ENCODE assay signal across 20 cellular contexts in genomic region chr6:142679907-142680306, GRCh38.
"Had no signal": no experiment of that assay in that cellular context is flagged by ENCODE, and none has a peak within 500 bp of the region (broad histone marks: within the 10 kb centered on the region; RNA-seq: fewer than 3 reads in every experiment).

No MANE protein-coding gene starts in this region.

- H3K36me3 Mint-ChIP-seq: mesothelial cell of epicardium, natural killer cell, neural progenitor cell had no signal

- H3K4me3 Mint-ChIP-seq: mesothelial cell of epicardium, natural killer cell, neural progenitor cell had no signal

- DNase-seq: activated effector memory CD4-positive, alpha-beta T cell treated with Interleukin-2 at 50 U/mL for 16 hours; activated naive CD4-positive, alpha-beta T cell treated with Interleukin-2 at 50 U/mL for 16 hours; activated T-cell treated with anti-CD3 and anti-CD28 coated beads for 4 hours; brain microvascular endothelial cell; gastrocnemius medialis; glutamatergic neuron; islet precursor cell; natural killer cell; T-helper 9 cell; thyroid gland; upper lobe of left lung had no signal

- ATAC-seq: gastrocnemius medialis, natural killer cell had no signal

- H3K27ac Mint-ChIP-seq: activated T-cell treated with anti-CD3 and anti-CD28 coated beads, Interleukin-2, amount 50 U/mL, for 72 hours; mesothelial cell of epicardium; natural killer cell; neural progenitor cell had no signal

- H3K36me3 ChIP-seq: brain microvascular endothelial cell, gastrocnemius medialis, neural progenitor cell, right atrium auricular region, thyroid gland, upper lobe of left lung, vagina had no signal

- H3K9me3 Mint-ChIP-seq: mesothelial cell of epicardium, natural killer cell, neural progenitor cell had no signal

- H3K4me1 Mint-ChIP-seq: neural progenitor cell had no signal

- H3K4me3 ChIP-seq: coronary artery, dorsolateral prefrontal cortex, gastrocnemius medialis, hepatocyte, neural progenitor cell, right atrium auricular region, thyroid gland, upper lobe of left lung, vagina had no signal

- H3K4me1 ChIP-seq: gastrocnemius medialis, neural progenitor cell, thyroid gland, upper lobe of left lung, vagina had no signal

- H3K27me3 ChIP-seq: brain microvascular endothelial cell, gastrocnemius medialis, hepatocyte, neural progenitor cell, right atrium auricular region, thyroid gland, upper lobe of left lung, vagina had no signal

- H3K9me3 ChIP-seq: gastrocnemius medialis, right atrium auricular region, thyroid gland, upper lobe of left lung, vagina had no signal

- H3K27ac ChIP-seq: brain microvascular endothelial cell, coronary artery, dorsolateral prefrontal cortex, gastrocnemius medialis, hepatocyte, neural progenitor cell, right atrium auricular region, thyroid gland, upper lobe of left lung, vagina, VCaP had no signal
